Comparison of ENCODE assay signal across 15 cellular contexts in the genomic region with DNA sequence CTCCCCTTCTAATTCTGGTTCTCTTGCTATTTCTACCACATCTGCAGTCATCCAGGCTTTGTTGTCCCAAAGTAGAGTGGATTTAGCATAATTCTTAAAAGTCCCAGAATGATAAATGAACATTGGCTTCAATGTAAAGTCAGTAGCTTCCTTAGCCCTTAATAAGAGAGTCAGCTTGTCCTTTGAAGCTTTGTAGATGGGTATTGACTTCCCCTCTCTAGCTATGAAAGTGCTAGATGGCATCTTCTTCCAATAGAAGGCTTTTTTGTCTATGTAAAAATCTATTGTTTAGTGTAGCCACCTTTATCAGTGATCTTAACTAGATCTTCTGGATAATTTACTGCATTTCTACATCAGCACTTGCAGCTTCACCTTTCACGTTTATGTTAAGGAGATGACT.
A peak's percentile ranks its signal among the peaks of the same experiment; 100 is the strongest.
DNase-seq lines count a peak whose midpoint lies in the region; ATAC-seq and TF ChIP-seq lines count a peak whose summit lies in the region.
"Had no signal": no experiment of that assay in that cellular context is flagged by ENCODE, and none has a peak within 500 bp of the region (broad histone marks: within the 10 kb centered on the region; RNA-seq: fewer than 3 reads in every experiment).

No MANE protein-coding gene starts in this region.

- H3K9me3 Mint-ChIP-seq in effector memory CD8-positive, alpha-beta T cell, result no peaks in the 10 kb centered on the region

- H3K27ac ChIP-seq in left lung, result no peak overlapping the region

- H3K4me3 ChIP-seq in left lung, result no peak overlapping the region

- peaks cover 5 to 8% of the 10 kb centered on the region in 2 donors for H3K4me1 Mint-ChIP-seq in effector memory CD8-positive, alpha-beta T cell (ENCODE audit: low read depth in 2 of 2)

- peak overlapping the region in 1 of 2 donors; percentile 91 for H3K27ac Mint-ChIP-seq in effector memory CD8-positive, alpha-beta T cell

- no peak for TF ChIP-seq CTCF in left lung (IDR thresholded peaks at IDR 0.05)

- no peaks in the 10 kb centered on the region for H3K9me3 ChIP-seq in left lung
- H3K9me3 ChIP-seq: spleen had no signal

- peak overlapping the region; percentile 71 for H3K4me3 Mint-ChIP-seq in effector memory CD8-positive, alpha-beta T cell

- H3K36me3 ChIP-seq in left lung, result no peaks in the 10 kb centered on the region
- H3K36me3 ChIP-seq: spleen had no signal

- no peak for TF ChIP-seq POLR2A in GM18505 (IDR thresholded peaks at IDR 0.05; ENCODE audit: borderline replicate concordance, extremely low read depth, insufficient read depth, insufficient read length)

- no peaks in the 10 kb centered on the region for H3K27me3 Mint-ChIP-seq in effector memory CD8-positive, alpha-beta T cell

- ATAC-seq in GM18505 (IDR thresholded peaks at IDR 0.05; ENCODE audit: unreplicated experiment) (peak; percentile 25), GM19463 (IDR thresholded peaks at IDR 0.05; ENCODE audit: unreplicated experiment) (peak; percentile 7), HG03159 (IDR thresholded peaks at IDR 0.05; ENCODE audit: unreplicated experiment) (peak; percentile 20), left lung (no peak)
- ATAC-seq in effector memory CD8-positive, alpha-beta T cell (replicated peaks), result peak; percentile 41
- no peak for ATAC-seq in stimulated activated naive CD8-positive, alpha-beta T cell treated with anti-CD3 and anti-CD28 coated beads, Interleukin-15, Interleukin-2, amounts not matched to agents 100 U/mL and 50 U/mL, for 24 hours

- intact Hi-C loops in left lung (cut with DNase I), result no loop called here

- H3K27me3 ChIP-seq in left lung, result no peaks in the 10 kb centered on the region
- H3K27me3 ChIP-seq: spleen had no signal

- DNase-seq in effector memory CD8-positive, alpha-beta T cell, result no peak
- no peak for DNase-seq in H4 (ENCODE audit: low spot score)
- no peak for DNase-seq in stimulated activated naive CD8-positive, alpha-beta T cell treated with anti-CD3 and anti-CD28 coated beads, Interleukin-15, Interleukin-2, amounts not matched to agents 100 U/mL and 50 U/mL, for 24 hours
- no peak for DNase-seq in left lung
- DNase-seq in stimulated activated CD8-positive, alpha-beta memory T cell treated with anti-CD3 and anti-CD28 coated beads, Interleukin-4, amount 100 ng/mL, for 48 hours, result no peak
- DNase-seq: activated CD8-positive, alpha-beta memory T cell treated with anti-CD3 and anti-CD28 coated beads, Interleukin-2, amount 50 U/mL, for 4 hours; DMS 273 treated with DMSO at 0.1 percent for 48 hours; head of caudate nucleus; NCI-H2029 treated with DMSO at 0.1 percent for 48 hours; SHP77; spleen; stimulated activated naive CD4-positive, alpha-beta T cell treated with Interleukin-2 at 50 U/mL for 16 hours had no signal

- H3K36me3 Mint-ChIP-seq in effector memory CD8-positive, alpha-beta T cell (ENCODE audit: insufficient read depth), result no peaks in the 10 kb centered on the region

- no peaks in the 10 kb centered on the region for H3K4me1 ChIP-seq in left lung

Comparison
In these comparisons a context has a peak if more than half of its experiments do, and no peak if none do; other contexts are left out.
1. ATAC-seq: peak in GM18505 (single experiment), GM19463 (single experiment), HG03159 (single experiment) and effector memory CD8-positive, alpha-beta T cell (single experiment); none in stimulated activated naive CD8-positive, alpha-beta T cell treated with anti-CD3 and anti-CD28 coated beads, Interleukin-15, Interleukin-2, amounts not matched to agents 100 U/mL and 50 U/mL, for 24 hours (single experiment) and left lung (single experiment).